ENCODE assay signal across 9 cellular contexts in genomic region chr18:28175930-28176673, GRCh38. TPM values are rescaled to one million over a fixed set of nuclear protein-coding genes. Genes with fewer than 3 reads are reported as not detected.
A peak's percentile ranks its signal among the peaks of the same experiment; 100 is the strongest.
DNase-seq lines count a peak whose midpoint lies in the region; TF ChIP-seq lines count a peak whose summit lies in the region.
"Had no signal": no experiment of that assay in that cellular context is flagged by ENCODE, and none has a peak within 500 bp of the region (broad histone marks: within the 10 kb centered on the region; RNA-seq: fewer than 3 reads in every experiment).

No MANE protein-coding gene starts in this region.

- 2% methylated on average over 40 of the region's 40 CpGs for WGBS in liver

- H3K27ac ChIP-seq in liver (ENCODE audit: low read depth in 1 of 2, low read length in 2 of 2) (peak overlapping the region; percentile 85 to 92), tibial artery (no peak overlapping the region)
- H3K27ac ChIP-seq: 22Rv1 had no signal

- no peak for TF ChIP-seq RAD21 in liver (IDR thresholded peaks at IDR 0.05)

- DNase-seq in DMS 273 (lab: John Stamatoyannopoulos, UW; ENCODE audit: unreplicated experiment) (peak; percentile 62), DMS 273 treated with DMSO at 0.1 percent for 48 hours (lab: John Stamatoyannopoulos, UW) (no peak), NCI-H345 treated with DMSO at 0.1 percent for 48 hours (lab: John Stamatoyannopoulos, UW; ENCODE audit: unreplicated experiment) (peak; percentile 41), choroid plexus epithelial cell (ENCODE audit: low read depth) (peak; percentile 33), tibial artery (no peak), MV-4-11 (lab: John Stamatoyannopoulos, UW) (no peak)
- no peak for DNase-seq in activated effector memory CD4-positive, alpha-beta T cell treated with anti-CD3 and anti-CD28 coated beads, Interleukin-2, amount 50 U/mL, for 16 hours

- intact Hi-C loops in tibial artery (cut with DNase I; ENCODE audit: low total_unique reads) = no loop called here

- TF ChIP-seq CTCF in choroid plexus epithelial cell (conservative IDR thresholded peaks at IDR 0.05; ENCODE audit: low read depth, low read length) (no peak), liver (IDR thresholded peaks at IDR 0.05; ENCODE audit: low read depth, low read length, missing input control) (no peak), tibial artery (IDR thresholded peaks at IDR 0.05) (no peak)

- H3K4me1 ChIP-seq in liver (ENCODE audit: control insufficient read depth in 4 of 4, insufficient read depth in 4 of 4, low read length in 3 of 4) = peaks cover 2 to 29% (median 19%) of the 10 kb centered on the region in 4 donors
- H3K4me1 ChIP-seq in tibial artery = peaks cover 0 to 32% (median 23%) of the 10 kb centered on the region in 4 donors

- no peaks in the 10 kb centered on the region for H3K27me3 ChIP-seq in liver (ENCODE audit: control insufficient read depth in 4 of 4, insufficient read depth in 4 of 4, low read length in 3 of 4)
- H3K27me3 ChIP-seq in tibial artery = peaks cover 0 to 19% of the 10 kb centered on the region in 2 donors

- no peaks in the 10 kb centered on the region for H3K36me3 ChIP-seq in liver (ENCODE audit: control insufficient read depth in 4 of 4, insufficient read depth in 3 of 4, low read depth in 1 of 4, low read length in 3 of 4)
- H3K36me3 ChIP-seq in tibial artery = no peaks in the 10 kb centered on the region

- H3K9ac ChIP-seq in liver (ENCODE audit: low read depth in 1 of 2, low read length in 2 of 2) = peak overlapping the region; percentile 13 to 64

- no peaks in the 10 kb centered on the region for H3K9me3 ChIP-seq in liver (ENCODE audit: control insufficient read depth in 4 of 4, low read length in 3 of 4)
- no peaks in the 10 kb centered on the region for H3K9me3 ChIP-seq in tibial artery

- H3K4me3 ChIP-seq in choroid plexus epithelial cell (ENCODE audit: low read depth, low read length) (peak overlapping the region; percentile 78), liver (ENCODE audit: low read depth in 1 of 3, low read length in 3 of 3) (peak overlapping the region; percentile 80 to 98 (median 96)), tibial artery (peak overlapping the region; percentile 61 to 76)

TF ChIP-seq in liver, 16 proteins besides CTCF, POLR2A, EP300 and RAD21:
- TF ChIP-seq HNF4A (conservative IDR thresholded peaks at IDR 0.05) (no peak), GABPA (IDR thresholded peaks at IDR 0.05 in 1 of 2, conservative IDR thresholded peaks at IDR 0.05 in 1 of 2) (no peak), YY1 (IDR thresholded peaks at IDR 0.05) (no peak)
TF ChIP-seq in liver: peak in this region for 0.

RNA-seq across cellular contexts. Expression of gene CDH2, which starts 0.8 kb away (rescaled TPM):
- total RNA-seq in liver = 10 to 100 TPM; 38.1 to 49.5 TPM
- polyA plus RNA-seq in liver = 10 to 100 TPM; 14.2 to 14.8 TPM

Comparison
In these comparisons a context has a peak if more than half of its experiments do, and no peak if none do; other contexts are left out.
1. DNase-seq: peak in DMS 273 (single experiment), NCI-H345 treated with DMSO at 0.1 percent for 48 hours (single experiment) and choroid plexus epithelial cell (single experiment); none in DMS 273 treated with DMSO at 0.1 percent for 48 hours (single experiment), tibial artery (0 of 2), MV-4-11 (single experiment) and activated effector memory CD4-positive, alpha-beta T cell treated with anti-CD3 and anti-CD28 coated beads, Interleukin-2, amount 50 U/mL, for 16 hours (single experiment).
2. H3K27ac ChIP-seq: peak in liver (2 of 2); none in tibial artery (0 of 2).
3. Peak in every context shown above with its lines, with median percentiles within 50 percentile points of each other: H3K4me3 ChIP-seq.